ENCODE assay signal across 1 cellular context in the genomic region with DNA sequence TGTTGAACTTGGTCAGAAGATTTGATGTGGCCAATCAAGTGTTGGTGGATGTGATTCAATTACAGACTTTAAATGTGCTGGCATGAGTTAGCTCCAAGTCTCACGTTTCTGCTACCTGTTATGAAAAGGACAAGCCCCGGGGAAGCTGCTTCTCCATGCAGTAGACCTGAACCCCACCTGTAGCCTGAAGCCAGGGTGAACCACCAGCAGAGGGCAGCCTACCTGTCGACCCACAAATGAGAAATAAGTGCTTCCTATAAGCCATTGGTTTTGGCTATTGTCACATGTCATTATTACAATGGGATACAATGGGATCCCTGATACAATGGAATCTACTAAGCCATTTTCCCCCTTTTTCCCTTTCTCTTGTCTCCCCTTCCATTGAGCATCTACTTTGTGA.
TF ChIP-seq lines count a peak whose summit lies in the region.

No MANE protein-coding gene starts in this region.

TF ChIP-seq in WTC11, 78 proteins besides CTCF, POLR2A, EP300 and RAD21 (continued from another document):
- TF ChIP-seq, protein P1, sequence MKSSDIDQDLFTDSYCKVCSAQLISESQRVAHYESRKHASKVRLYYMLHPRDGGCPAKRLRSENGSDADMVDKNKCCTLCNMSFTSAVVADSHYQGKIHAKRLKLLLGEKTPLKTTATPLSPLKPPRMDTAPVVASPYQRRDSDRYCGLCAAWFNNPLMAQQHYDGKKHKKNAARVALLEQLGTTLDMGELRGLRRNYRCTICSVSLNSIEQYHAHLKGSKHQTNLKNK (CRISPR knock-in tag; IDR thresholded peaks at IDR 0.05), result no peak
- no peak for TF ChIP-seq EMX1 (CRISPR knock-in tag; IDR thresholded peaks at IDR 0.05)
- TF ChIP-seq CREM (CRISPR knock-in tag; IDR thresholded peaks at IDR 0.05), result no peak
